1 cellular context compared by ENCODE assay signal in the genomic region with DNA sequence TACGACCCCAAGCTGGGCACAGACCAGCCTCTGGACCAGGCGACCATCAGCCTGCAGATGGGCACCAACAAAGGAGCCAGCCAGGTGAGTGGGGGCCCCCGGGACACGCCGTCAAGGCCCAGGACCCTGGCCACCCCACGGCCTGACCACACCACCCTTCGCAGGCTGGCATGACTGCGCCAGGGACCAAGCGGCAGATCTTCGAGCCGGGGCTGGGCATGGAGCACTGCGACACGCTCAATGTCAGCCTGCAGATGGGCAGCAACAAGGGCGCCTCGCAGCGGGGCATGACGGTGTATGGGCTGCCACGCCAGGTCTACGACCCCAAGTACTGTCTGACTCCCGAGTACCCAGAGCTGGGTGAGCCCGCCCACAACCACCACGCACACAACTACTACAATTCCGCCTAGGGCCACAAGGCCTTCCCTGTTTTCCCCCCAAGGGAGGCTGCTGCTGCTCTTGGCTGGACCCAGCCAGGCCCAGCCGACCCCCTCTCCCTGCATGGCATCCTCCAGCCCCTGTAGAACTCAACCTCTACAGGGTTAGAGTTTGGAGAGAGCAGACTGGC.
TF ChIP-seq lines count a peak whose summit lies in the region.

No MANE protein-coding gene starts in this region.

TF ChIP-seq in IMR-90, 13 proteins besides CTCF, POLR2A, EP300 and RAD21 (continued from another document):
- TF ChIP-seq, protein P1, sequence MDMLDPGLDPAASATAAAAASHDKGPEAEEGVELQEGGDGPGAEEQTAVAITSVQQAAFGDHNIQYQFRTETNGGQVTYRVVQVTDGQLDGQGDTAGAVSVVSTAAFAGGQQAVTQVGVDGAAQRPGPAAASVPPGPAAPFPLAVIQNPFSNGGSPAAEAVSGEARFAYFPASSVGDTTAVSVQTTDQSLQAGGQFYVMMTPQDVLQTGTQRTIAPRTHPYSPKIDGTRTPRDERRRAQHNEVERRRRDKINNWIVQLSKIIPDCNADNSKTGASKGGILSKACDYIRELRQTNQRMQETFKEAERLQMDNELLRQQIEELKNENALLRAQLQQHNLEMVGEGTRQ (IDR thresholded peaks at IDR 0.05; ENCODE audit: low read depth, low read length) = no peak
- no peak for TF ChIP-seq CHD1 (IDR thresholded peaks at IDR 0.05; ENCODE audit: low read depth, low read length)
- TF ChIP-seq NFE2L2 (IDR thresholded peaks at IDR 0.05; ENCODE audit: low read depth, low read length) = no peak
- no peak for TF ChIP-seq CEBPB (IDR thresholded peaks at IDR 0.05; ENCODE audit: low read depth, low read length)
- TF ChIP-seq RCOR1 (IDR thresholded peaks at IDR 0.05; ENCODE audit: insufficient replicate concordance, low read length) = no peak
- TF ChIP-seq SMC3 (IDR thresholded peaks at IDR 0.05; ENCODE audit: low read depth, low read length) = no peak
- TF ChIP-seq FOS (IDR thresholded peaks at IDR 0.05; ENCODE audit: low read depth, low read length) = no peak
- no peak for TF ChIP-seq BHLHE40 (IDR thresholded peaks at IDR 0.05; ENCODE audit: low read depth, low read length)
- no peak for TF ChIP-seq RFX5 (IDR thresholded peaks at IDR 0.05; ENCODE audit: low read depth, low read length)
- TF ChIP-seq ELK1 (IDR thresholded peaks at IDR 0.05; ENCODE audit: borderline replicate concordance, low read depth, low read length) = no peak
TF ChIP-seq in IMR-90: peak in this region for 0.
